Comparison of ENCODE assay signal across 25 cellular contexts in genomic region chr14:103535081-103535890, GRCh38. TPM values are rescaled to one million over a fixed set of nuclear protein-coding genes. Genes with fewer than 3 reads are reported as not detected.
DNase-seq lines count a peak whose midpoint lies in the region; ATAC-seq, FAIRE-seq and TF ChIP-seq lines count a peak whose summit lies in the region.
"Had no signal": no experiment of that assay in that cellular context is flagged by ENCODE, and none has a peak within 500 bp of the region (broad histone marks: within the 10 kb centered on the region; RNA-seq: fewer than 3 reads in every experiment).

No MANE protein-coding gene starts in this region.

- H3K9me3 ChIP-seq in Panc1 (ENCODE audit: control insufficient read depth, insufficient read depth, low read depth, low read length) (no peaks in the 10 kb centered on the region), K562 (replicated peaks; ENCODE audit: control insufficient read depth, insufficient read depth, low read depth, low read length) (no peaks in the 10 kb centered on the region)
- H3K9me3 ChIP-seq: HAP-1, heart left ventricle, lower lobe of right lung, SJCRH30, suprapubic skin had no signal

- H3K9ac ChIP-seq in K562 (ENCODE audit: insufficient read depth in 1 of 2, low read depth in 2 of 2, low read length in 2 of 2), result no peak overlapping the region
- H3K9ac ChIP-seq: parathyroid adenoma had no signal

- POLR2A ChIA-PET in Panc1 (lab: Charles Lee), result no interaction called here
- POLR2A ChIA-PET in K562 (lab: Yijun Ruan, JAX), result interaction anchor here (1.9 kb wide), 1 partner anchor 13 kb away, joined by 4 read pairs; the partner anchor contains the start of gene CKB

- TF ChIP-seq EP300 in K562 (IDR thresholded peaks at IDR 0.05; ENCODE audit: low read length), result no peak

- in situ Hi-C loops in Panc1 (cut with HindIII; ENCODE audit: low pct_unique_long_range_greater_than_20kb, low sequenced_read_pairs), result no loop called here
- in situ Hi-C loops in K562 (cut with MboI), result loop anchor here (10.0 kb wide), 1 partner anchor 450 kb away; the partner anchor contains the start of gene LBHD2

- no peaks in the 10 kb centered on the region for H3K27me3 ChIP-seq in Panc1 (ENCODE audit: control insufficient read depth, insufficient read depth, low read length)
- H3K27me3 ChIP-seq in K562 (ENCODE audit: control insufficient read depth in 2 of 2, insufficient read depth in 2 of 2, low read length in 2 of 2), result no peaks in the 10 kb centered on the region
- no peaks in the 10 kb centered on the region for H3K27me3 ChIP-seq in layer of hippocampus (ENCODE audit: control insufficient read depth, insufficient read depth, low read length)
- H3K27me3 ChIP-seq: heart left ventricle, SJCRH30, suprapubic skin had no signal

- TF ChIP-seq CTCF in Panc1 (IDR thresholded peaks at IDR 0.05) (no peak), K562 (IDR thresholded peaks at IDR 0.05 in 2 of 3, conservative IDR thresholded peaks at IDR 0.05 in 1 of 3; ENCODE audit: insufficient read depth in 2 of 3, low read depth in 1 of 3, low read length in 3 of 3) (no peak)

- H3K4me1 ChIP-seq in Panc1 (ENCODE audit: control insufficient read depth, insufficient read depth, low read length), result peaks cover 27% of the 10 kb centered on the region
- peaks cover 0 to 83% of the 10 kb centered on the region in 2 experiments; a peak in 4 of 5 replicates for H3K4me1 ChIP-seq in K562 (replicated peaks in 1 of 2; ENCODE audit: control insufficient read depth in 2 of 2, insufficient read depth in 2 of 2, low read length in 2 of 2)

- TF ChIP-seq POLR2A in K562 (conservative IDR thresholded peaks at IDR 0.05), result no peak

- DNase-seq in Panc1 (ENCODE audit: low read depth, low spot score), result no peak
- DNase-seq in K562 (ENCODE audit: extremely low read depth in 1 of 4, low spot score in 3 of 4), result no peak
- peak; percentile 4 for DNase-seq in superior temporal gyrus (ENCODE audit: extremely low spot score)
- no peak for DNase-seq in OCI-M2 (lab: John Stamatoyannopoulos, UW; ENCODE audit: unreplicated experiment)
- DNase-seq in activated CD4-positive, alpha-beta T cell treated with anti-CD3 and anti-CD28 coated beads, Interleukin-2, amount 50 U/mL, for 48 hours, result no peak
- DNase-seq in globus pallidus (ENCODE audit: low spot score), result no peak
- DNase-seq in NCI-H128 (lab: John Stamatoyannopoulos, UW; ENCODE audit: unreplicated experiment), result no peak
- DNase-seq: activated naive CD8-positive, alpha-beta T cell treated with anti-CD3 and anti-CD28 coated beads, Interleukin-2, amount 10 ng/mL, durations not matched to agents 7 days and 5 days; CD4-positive, alpha-beta memory T cell; DMS53; effector memory CD4-positive, alpha-beta T cell; lower lobe of right lung; naive thymus-derived CD8-positive, alpha-beta T cell; NCI-H1436 treated with DMSO at 0.1 percent for 48 hours; NCI-H2171; SJCRH30; small intestine; stimulated activated CD4-positive, alpha-beta T cell treated with anti-CD3 and anti-CD28 coated beads, Interleukin-4, amount 100 ng/mL, for 24 hours had no signal

- H3K27ac ChIP-seq in Panc1 (ENCODE audit: low read length) (no peak overlapping the region; the same call in 1 of the 2 replicates), K562 (ENCODE audit: extremely low read depth, low read depth, low read length) (no peak overlapping the region), layer of hippocampus (ENCODE audit: low read depth, low read length) (peak overlapping the region; percentile 62)
- H3K27ac ChIP-seq: lower lobe of right lung, parathyroid adenoma, SJCRH30, suprapubic skin had no signal

- no peak for FAIRE-seq in K562 (lab: Jason Lieb, UNC)
- FAIRE-seq: bronchial epithelial cell, GM12891, small intestine had no signal

- no peak overlapping the region for H3K4me2 ChIP-seq in K562 (ENCODE audit: insufficient read depth, low read length)

- H3K79me2 ChIP-seq in K562 (ENCODE audit: control insufficient read depth, insufficient read depth, low read length), result peaks cover 11% of the 10 kb centered on the region
- H3K79me2 ChIP-seq: parathyroid adenoma had no signal

- intact Hi-C loops in Panc1 (cut with micrococcal nuclease; ENCODE audit: unreplicated experiment) (no loop called here), K562 (cut with micrococcal nuclease) (no loop called here)

- 93% methylated on average over 11 of the region's 21 CpGs for WGBS in K562 (ENCODE audit: insufficient coverage, low coverage, missing lambda C conversion rate)

- TF ChIP-seq RAD21 in K562 (CRISPR knock-in tag; conservative IDR thresholded peaks at IDR 0.05 in 1 of 2, IDR thresholded peaks at IDR 0.05 in 1 of 2), result no peak

- BruUV-seq in Panc1 (replicated peaks; lab: Mats Ljungman, UMichigan), result TSS peak; percentile 58
- no TSS peak for BruUV-seq in K562 (replicated peaks; lab: Mats Ljungman, UMichigan)

- H3K36me3 ChIP-seq in Panc1 (ENCODE audit: control insufficient read depth, insufficient read depth, low read length) (no peaks in the 10 kb centered on the region), K562 (ENCODE audit: control insufficient read depth, insufficient read depth, low read length) (peaks cover 47% of the 10 kb centered on the region; the same call in 2 of the 3 replicates)

- H3K4me3 ChIP-seq in Panc1 (ENCODE audit: low read depth in 2 of 2, low read length in 2 of 2) (no peak overlapping the region), K562 (no peak overlapping the region)
- H3K4me3 ChIP-seq: HAP-1, heart left ventricle, lower lobe of right lung, SJCRH30, suprapubic skin had no signal

- CTCF ChIA-PET in Panc1 (lab: Charles Lee) (no interaction called here), K562 (lab: Yijun Ruan, JAX; ENCODE audit: low intra/inter-chr PET ratio) (no interaction called here)

- ATAC-seq in Panc1 (no peak), K562 (peak; percentile 17; the same call in 1 of the 3 replicates)
- ATAC-seq: heart left ventricle; lower lobe of right lung; naive thymus-derived CD8-positive, alpha-beta T cell had no signal

- H2AFZ ChIP-seq in K562 (ENCODE audit: low read depth, low read length), result no peak overlapping the region
- H2AFZ ChIP-seq: parathyroid adenoma had no signal

- H3K9me1 ChIP-seq in K562 (ENCODE audit: control insufficient read depth, insufficient read depth, low read length), result peaks cover 3% of the 10 kb centered on the region

- H4K20me1 ChIP-seq in K562 (replicated peaks; ENCODE audit: control insufficient read depth, insufficient read depth, low read length), result no peaks in the 10 kb centered on the region; the same call in 1 of the 2 replicates

RNA-seq across cellular contexts. Expression of gene TRMT61A, which starts 6.3 kb away (rescaled TPM):
- total RNA-seq in Panc1 (2021; ENCODE audit: unreplicated experiment) (22.9 TPM), K562 (2014; rRNA removed) (24.8 and 29.5 TPM in 2 replicates), K562 (2014; rRNA removed; fragmentation: Illumina TruSeq; extraction: Trizol) (1.5 and 2.9 TPM in 2 replicates), K562 (2015; rRNA removed; fragmentation: Illumina TruSeq; extraction: Trizol) (12.3 and 12.4 TPM in 2 replicates), K562 (2021) (20.4 and 21.0 TPM in 2 replicates)
- 23.8 TPM for polyA plus RNA-seq in Panc1 (2012; ENCODE audit: insufficient read length)
- total RNA-seq in K562 (2011; cell fraction: chromatin; rRNA removed; ENCODE audit: low replicate concordance), result 5.1 and 21.8 TPM in 2 replicates
- total RNA-seq in K562 (2011; cell fraction: nucleolus; rRNA removed), result 24.5 and 24.8 TPM in 2 replicates
- 9.7 and 11.4 TPM in 2 replicates for total RNA-seq in K562 (2011; cell fraction: nucleoplasm; rRNA removed)
- polyA plus RNA-seq in K562 (2011; rRNA removed) (5.1 and 6.6 TPM in 2 replicates), K562 (2014; fragmentation: Illumina TruSeq; extraction: Trizol) (3.2 and 10.1 TPM in 2 replicates), K562 (2014; fragmentation: Nextera tagmentation; extraction: Ambion mirVana) (under 1 TPM; 0.10 to 0.50 TPM), K562 (2014; rRNA removed) (18.1 and 22.4 TPM in 2 replicates)
- 7.6 and 28.9 TPM in 2 replicates for polyA plus RNA-seq in K562 (2011; cell fraction: cytosol; rRNA removed)
- 15.5 and 27.8 TPM in 2 replicates for polyA plus RNA-seq in K562 (2011; cell fraction: nucleus; rRNA removed)
- 7.5 and 13.1 TPM in 2 replicates for polyA plus RNA-seq in K562 (2012)
- polyA minus RNA-seq in K562 (2011; rRNA and poly(A)+ RNA removed), result 1.4 and 2.6 TPM in 2 replicates
- polyA minus RNA-seq in K562 (2011; cell fraction: cytosol; rRNA and poly(A)+ RNA removed), result 5.0 and 6.5 TPM in 2 replicates
- 13.2 and 14.3 TPM in 2 replicates for polyA minus RNA-seq in K562 (2011; cell fraction: nucleus; rRNA and poly(A)+ RNA removed)

RNA-seq across cellular contexts. Expression of gene CKB, which starts 12.7 kb away (rescaled TPM):
- total RNA-seq in Panc1 (2021; ENCODE audit: unreplicated experiment), result 436 TPM
- 1,631 TPM for polyA plus RNA-seq in Panc1 (2012; ENCODE audit: insufficient read length)
- 63.0 and 253 TPM in 2 replicates for total RNA-seq in K562 (2011; cell fraction: chromatin; rRNA removed; ENCODE audit: low replicate concordance)
- total RNA-seq in K562 (2011; cell fraction: nucleolus; rRNA removed), result 300 and 318 TPM in 2 replicates
- total RNA-seq in K562 (2011; cell fraction: nucleoplasm; rRNA removed), result 108 and 141 TPM in 2 replicates
- total RNA-seq in K562 (2014; rRNA removed), result 692 and 778 TPM in 2 replicates
- 90.5 and 91.6 TPM in 2 replicates for total RNA-seq in K562 (2014; rRNA removed; fragmentation: Illumina TruSeq; extraction: Trizol)
- 177 and 191 TPM in 2 replicates for total RNA-seq in K562 (2015; rRNA removed; fragmentation: Illumina TruSeq; extraction: Trizol)
- 558 and 570 TPM in 2 replicates for total RNA-seq in K562 (2021)
- polyA plus RNA-seq in K562 (2011; rRNA removed), result 132 and 348 TPM in 2 replicates
- polyA plus RNA-seq in K562 (2011; cell fraction: cytosol; rRNA removed), result 261 and 599 TPM in 2 replicates
- polyA plus RNA-seq in K562 (2011; cell fraction: nucleus; rRNA removed), result 742 and 1,022 TPM in 2 replicates
- 375 and 553 TPM in 2 replicates for polyA plus RNA-seq in K562 (2012)
- polyA plus RNA-seq in K562 (2014; fragmentation: Illumina TruSeq; extraction: Trizol), result 115 and 390 TPM in 2 replicates
- polyA plus RNA-seq in K562 (2014; fragmentation: Nextera tagmentation; extraction: Ambion mirVana), result 10 to 100 TPM; 23.9 to 44.5 TPM
- polyA plus RNA-seq in K562 (2014; rRNA removed), result 564 and 637 TPM in 2 replicates
- polyA minus RNA-seq in K562 (2011; rRNA and poly(A)+ RNA removed), result 34.8 and 43.6 TPM in 2 replicates
- 164 and 287 TPM in 2 replicates for polyA minus RNA-seq in K562 (2011; cell fraction: cytosol; rRNA and poly(A)+ RNA removed)
- 93.2 and 131 TPM in 2 replicates for polyA minus RNA-seq in K562 (2011; cell fraction: nucleus; rRNA and poly(A)+ RNA removed)

RNA-seq across cellular contexts. Expression of gene BAG5, which starts 27.2 kb away (rescaled TPM):
- total RNA-seq in Panc1 (2021; ENCODE audit: unreplicated experiment) (22.5 TPM), K562 (2014; rRNA removed) (11.1 and 15.1 TPM in 2 replicates), K562 (2014; rRNA removed; fragmentation: Illumina TruSeq; extraction: Trizol) (21.4 and 22.6 TPM in 2 replicates), K562 (2015; rRNA removed; fragmentation: Illumina TruSeq; extraction: Trizol) (18.0 and 19.5 TPM in 2 replicates), K562 (2021) (16.9 and 17.5 TPM in 2 replicates)
- polyA plus RNA-seq in Panc1 (2012; ENCODE audit: insufficient read length), result 9.1 TPM
- 7.5 and 18.1 TPM in 2 replicates for total RNA-seq in K562 (2011; cell fraction: chromatin; rRNA removed; ENCODE audit: low replicate concordance)
- total RNA-seq in K562 (2011; cell fraction: nucleolus; rRNA removed), result 5.4 and 6.3 TPM in 2 replicates
- 9.8 and 13.9 TPM in 2 replicates for total RNA-seq in K562 (2011; cell fraction: nucleoplasm; rRNA removed)
- polyA plus RNA-seq in K562 (2011; rRNA removed) (7.6 and 7.9 TPM in 2 replicates), K562 (2014; fragmentation: Illumina TruSeq; extraction: Trizol) (17.2 and 20.6 TPM in 2 replicates), K562 (2014; fragmentation: Nextera tagmentation; extraction: Ambion mirVana) (10 to 100 TPM in 1 of 2 experiments, 1 to 10 TPM in 1; 9.1 to 13.2 TPM), K562 (2014; rRNA removed) (9.9 and 11.2 TPM in 2 replicates)
- polyA plus RNA-seq in K562 (2011; cell fraction: cytosol; rRNA removed), result 3.5 and 6.5 TPM in 2 replicates
- polyA plus RNA-seq in K562 (2011; cell fraction: nucleus; rRNA removed), result 5.0 and 5.8 TPM in 2 replicates
- 8.6 and 12.2 TPM in 2 replicates for polyA plus RNA-seq in K562 (2012)
- 12.3 and 14.5 TPM in 2 replicates for polyA minus RNA-seq in K562 (2011; rRNA and poly(A)+ RNA removed)
- 10.3 and 10.5 TPM in 2 replicates for polyA minus RNA-seq in K562 (2011; cell fraction: cytosol; rRNA and poly(A)+ RNA removed)
- 4.0 and 7.8 TPM in 2 replicates for polyA minus RNA-seq in K562 (2011; cell fraction: nucleus; rRNA and poly(A)+ RNA removed)

RNA-seq across cellular contexts. Expression of gene COA8, which starts 27.5 kb away (rescaled TPM):
- 42.2 TPM for total RNA-seq in Panc1 (2021; ENCODE audit: unreplicated experiment)
- polyA plus RNA-seq in Panc1 (2012; ENCODE audit: insufficient read length), result 34.1 TPM
- total RNA-seq in K562 (2011; cell fraction: chromatin; rRNA removed; ENCODE audit: low replicate concordance), result 34.1 and 36.6 TPM in 2 replicates
- total RNA-seq in K562 (2011; cell fraction: nucleolus; rRNA removed), result 16.8 and 18.7 TPM in 2 replicates
- 27.0 and 28.2 TPM in 2 replicates for total RNA-seq in K562 (2011; cell fraction: nucleoplasm; rRNA removed)
- total RNA-seq in K562 (2014; rRNA removed), result 25.2 and 25.6 TPM in 2 replicates
- 25.7 and 27.3 TPM in 2 replicates for total RNA-seq in K562 (2014; rRNA removed; fragmentation: Illumina TruSeq; extraction: Trizol)
- total RNA-seq in K562 (2015; rRNA removed; fragmentation: Illumina TruSeq; extraction: Trizol), result 27.0 and 28.5 TPM in 2 replicates
- 34.6 and 35.5 TPM in 2 replicates for total RNA-seq in K562 (2021)
- polyA plus RNA-seq in K562 (2011; rRNA removed), result 13.0 and 19.1 TPM in 2 replicates
- polyA plus RNA-seq in K562 (2011; cell fraction: cytosol; rRNA removed), result 5.5 and 7.4 TPM in 2 replicates
- 6.3 and 6.5 TPM in 2 replicates for polyA plus RNA-seq in K562 (2011; cell fraction: nucleus; rRNA removed)
- polyA plus RNA-seq in K562 (2012), result 35.5 TPM in 2 replicates
- 24.8 and 27.3 TPM in 2 replicates for polyA plus RNA-seq in K562 (2014; fragmentation: Illumina TruSeq; extraction: Trizol)
- 10 to 100 TPM in 1 of 2 experiments, 1 to 10 TPM in 1; 5.0 to 11.8 TPM for polyA plus RNA-seq in K562 (2014; fragmentation: Nextera tagmentation; extraction: Ambion mirVana)
- 33.5 and 35.3 TPM in 2 replicates for polyA plus RNA-seq in K562 (2014; rRNA removed)
- polyA minus RNA-seq in K562 (2011; rRNA and poly(A)+ RNA removed), result 4.3 and 7.4 TPM in 2 replicates
- 5.2 and 7.9 TPM in 2 replicates for polyA minus RNA-seq in K562 (2011; cell fraction: cytosol; rRNA and poly(A)+ RNA removed)
- 5.8 and 9.2 TPM in 2 replicates for polyA minus RNA-seq in K562 (2011; cell fraction: nucleus; rRNA and poly(A)+ RNA removed)
